Comparison of ENCODE assay signal across 19 cellular contexts in the genomic region with DNA sequence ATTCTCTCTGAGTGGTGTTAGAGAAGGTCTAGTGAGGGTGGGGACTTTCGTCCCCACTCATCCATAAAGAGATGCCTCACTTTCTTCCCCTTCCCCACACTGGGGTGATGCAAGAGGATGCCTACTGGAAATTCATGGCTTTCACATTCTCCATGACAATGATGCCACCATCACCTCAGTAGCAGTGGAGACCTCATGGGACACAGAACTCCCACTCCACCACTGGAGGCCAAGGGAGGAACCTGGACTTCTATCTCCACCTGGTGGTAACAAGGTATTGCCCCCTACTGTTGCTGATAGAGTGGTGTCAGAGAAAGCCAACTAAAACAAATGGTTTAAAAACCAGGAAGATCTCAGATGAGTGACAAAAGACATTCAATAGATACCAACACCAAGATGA.
DNase-seq lines count a peak whose midpoint lies in the region; ATAC-seq and TF ChIP-seq lines count a peak whose summit lies in the region.
"Had no signal": no experiment of that assay in that cellular context is flagged by ENCODE, and none has a peak within 500 bp of the region (broad histone marks: within the 10 kb centered on the region; RNA-seq: fewer than 3 reads in every experiment).

No MANE protein-coding gene starts in this region.

- peak; percentile 35 for TF ChIP-seq CTCF in foreskin keratinocyte (conservative IDR thresholded peaks at IDR 0.05)

- no peaks in the 10 kb centered on the region for H3K4me1 ChIP-seq in foreskin keratinocyte
- H3K4me1 ChIP-seq: left ventricle myocardium inferior, suprapubic skin had no signal

- no peaks in the 10 kb centered on the region for H3K36me3 Mint-ChIP-seq in stimulated activated effector memory CD8-positive, alpha-beta T cell treated with anti-CD3 and anti-CD28 coated beads, Interleukin-12 subunit alpha, Interleukin-12 subunit beta, amount 100 ng/mL, for 72 hours
- H3K36me3 Mint-ChIP-seq: CD14-positive monocyte had no signal

- H3K4me3 Mint-ChIP-seq in stimulated activated effector memory CD8-positive, alpha-beta T cell treated with anti-CD3 and anti-CD28 coated beads, Interleukin-12 subunit alpha, Interleukin-12 subunit beta, amount 100 ng/mL, for 72 hours, result no peak overlapping the region
- H3K4me3 Mint-ChIP-seq: CD14-positive monocyte had no signal

- peak; percentile 15 for DNase-seq in SIG-M5 treated with dmso at 0.1 percent for 504 hours (lab: John Stamatoyannopoulos, UW; ENCODE audit: unreplicated experiment)
- no peak for DNase-seq in SIG-M5 (lab: John Stamatoyannopoulos, UW)
- peak; percentile 3 for DNase-seq in NCI-H69 (lab: John Stamatoyannopoulos, UW)
- no peak for DNase-seq in foreskin keratinocyte
- no peak for DNase-seq in stimulated activated effector memory CD8-positive, alpha-beta T cell treated with anti-CD3 and anti-CD28 coated beads, Interleukin-12 subunit alpha, Interleukin-12 subunit beta, amount 100 ng/mL, for 72 hours (ENCODE audit: low spot score in 2 of 2)
- no peak for DNase-seq in Right ventricle myocardium inferior (ENCODE audit: missing footprints)
- DNase-seq: activated CD4-positive, alpha-beta T cell treated with anti-CD3 and anti-CD28 coated beads, Interleukin-2, amount 50 U/mL, for 4 hours; activated naive CD4-positive, alpha-beta T cell treated with Interleukin-2 at 50 U/mL for 16 hours; caudate nucleus; DMS79; left ventricle myocardium inferior; MM.1S; NCI-H187 treated with DMSO at 0.1 percent for 48 hours; stimulated activated CD8-positive, alpha-beta memory T cell treated with anti-CD3 and anti-CD28 coated beads, Interleukin-4, amount 100 ng/mL, for 48 hours had no signal

- H3K27ac ChIP-seq in foreskin keratinocyte, result no peak overlapping the region
- H3K27ac ChIP-seq: left ventricle myocardium inferior, suprapubic skin, VCaP had no signal

- H3K27ac Mint-ChIP-seq in stimulated activated effector memory CD8-positive, alpha-beta T cell treated with anti-CD3 and anti-CD28 coated beads, Interleukin-12 subunit alpha, Interleukin-12 subunit beta, amount 100 ng/mL, for 72 hours, result no peak overlapping the region
- H3K27ac Mint-ChIP-seq: CD14-positive monocyte had no signal

- peaks cover 2% of the 10 kb centered on the region for H3K27me3 ChIP-seq in foreskin keratinocyte
- H3K27me3 ChIP-seq: suprapubic skin had no signal

- intact Hi-C loops in Right ventricle myocardium inferior (cut with DNase I), result no loop called here

- ATAC-seq in foreskin keratinocyte, result peak; percentile 15
- peak; percentile 9 for ATAC-seq in stimulated activated effector memory CD8-positive, alpha-beta T cell treated with anti-CD3 and anti-CD28 coated beads, Interleukin-12 subunit alpha, Interleukin-12 subunit beta, amount 100 ng/mL, for 72 hours
- ATAC-seq in Right ventricle myocardium inferior, result no peak
- no peak for ATAC-seq in HG03469 (IDR thresholded peaks at IDR 0.05; ENCODE audit: unreplicated experiment)
- ATAC-seq in HG03378 (IDR thresholded peaks at IDR 0.05; ENCODE audit: unreplicated experiment), result no peak

- no peaks in the 10 kb centered on the region for H3K4me1 Mint-ChIP-seq in stimulated activated effector memory CD8-positive, alpha-beta T cell treated with anti-CD3 and anti-CD28 coated beads, Interleukin-12 subunit alpha, Interleukin-12 subunit beta, amount 100 ng/mL, for 72 hours
- H3K4me1 Mint-ChIP-seq: CD14-positive monocyte had no signal

- H3K9me3 Mint-ChIP-seq in stimulated activated effector memory CD8-positive, alpha-beta T cell treated with anti-CD3 and anti-CD28 coated beads, Interleukin-12 subunit alpha, Interleukin-12 subunit beta, amount 100 ng/mL, for 72 hours, result peaks cover 11% of the 10 kb centered on the region

Comparison
In these comparisons a context has a peak if more than half of its experiments do, and no peak if none do; other contexts are left out.
1. DNase-seq: peak in SIG-M5 treated with dmso at 0.1 percent for 504 hours (single experiment) and NCI-H69 (single experiment); none in SIG-M5 (single experiment), foreskin keratinocyte (0 of 2), stimulated activated effector memory CD8-positive, alpha-beta T cell treated with anti-CD3 and anti-CD28 coated beads, Interleukin-12 subunit alpha, Interleukin-12 subunit beta, amount 100 ng/mL, for 72 hours (0 of 2) and Right ventricle myocardium inferior (single experiment).
2. ATAC-seq: peak in foreskin keratinocyte (single experiment) and stimulated activated effector memory CD8-positive, alpha-beta T cell treated with anti-CD3 and anti-CD28 coated beads, Interleukin-12 subunit alpha, Interleukin-12 subunit beta, amount 100 ng/mL, for 72 hours (single experiment); none in Right ventricle myocardium inferior (single experiment), HG03469 (single experiment) and HG03378 (single experiment).